23 cellular contexts compared by ENCODE assay signal in the genomic region with DNA sequence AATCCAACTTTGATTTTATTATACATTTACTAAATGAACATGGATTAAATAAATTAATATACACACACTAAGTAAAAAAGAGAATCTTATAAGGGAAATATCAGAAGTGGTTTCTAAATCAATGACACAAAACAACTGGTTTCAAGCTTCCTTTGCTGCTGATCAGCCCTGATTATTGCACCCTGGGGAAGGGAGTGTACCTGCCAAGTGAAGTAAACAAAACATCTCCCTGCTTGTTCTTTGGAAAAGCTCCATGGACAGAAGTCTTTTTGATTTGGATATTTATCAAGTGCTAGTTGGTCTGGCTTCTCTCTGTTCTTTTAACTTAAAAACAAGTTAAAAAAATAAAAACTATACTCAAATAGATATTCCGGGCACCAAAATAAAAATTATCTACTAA.
DNase-seq lines count a peak whose midpoint lies in the region; ATAC-seq, FAIRE-seq and TF ChIP-seq lines count a peak whose summit lies in the region.
"Had no signal": no experiment of that assay in that cellular context is flagged by ENCODE, and none has a peak within 500 bp of the region (broad histone marks: within the 10 kb centered on the region; RNA-seq: fewer than 3 reads in every experiment).

No MANE protein-coding gene starts in this region.

- H3K27ac ChIP-seq in right atrium auricular region (peak overlapping the region in 1 of 2 donors; percentile 64), right lobe of liver (peak overlapping the region in 2 of 3 donors; percentile 72), small intestine (ENCODE audit: low read depth in 1 of 2, low read length in 1 of 2) (no peak overlapping the region), endodermal cell (ENCODE audit: low read depth, low read length) (no peak overlapping the region)
- H3K27ac ChIP-seq: BLaER1 treated with 17β-estradiol and CSF1 and Interleukin-3, amounts not matched to agents 10 nM and 100 nM; GM23248 had no signal

- no peak for TF ChIP-seq CTCF in right atrium auricular region (IDR thresholded peaks at IDR 0.05)
- no peak for TF ChIP-seq CTCF in right lobe of liver (IDR thresholded peaks at IDR 0.05)
- TF ChIP-seq CTCF in lower leg skin (IDR thresholded peaks at IDR 0.05) = no peak
- no peak for TF ChIP-seq CTCF in endodermal cell (conservative IDR thresholded peaks at IDR 0.05)

- H3K4me3 Mint-ChIP-seq in endodermal cell = no peak overlapping the region
- H3K4me3 Mint-ChIP-seq: CD8-positive, alpha-beta memory T cell had no signal

- H3K4me1 ChIP-seq in right atrium auricular region (peaks cover 0 to 18% of the 10 kb centered on the region in 2 donors), right lobe of liver (peaks cover 0 to 66% (median 17%) of the 10 kb centered on the region in 4 donors), small intestine (ENCODE audit: control insufficient read depth in 2 of 2, insufficient read depth in 1 of 2, low read depth in 1 of 2, low read length in 1 of 2) (peaks cover 0 to 2% of the 10 kb centered on the region in 2 donors), endodermal cell (ENCODE audit: control insufficient read depth, insufficient read depth, low read length) (no peaks in the 10 kb centered on the region)
- H3K4me1 ChIP-seq: BLaER1 treated with 17β-estradiol and CSF1 and Interleukin-3, amounts not matched to agents 10 nM and 100 nM; HAP-1 had no signal

- no peaks in the 10 kb centered on the region for H3K36me3 ChIP-seq in right atrium auricular region
- no peaks in the 10 kb centered on the region for H3K36me3 ChIP-seq in right lobe of liver
- no peaks in the 10 kb centered on the region for H3K36me3 ChIP-seq in small intestine (ENCODE audit: control insufficient read depth in 2 of 2, insufficient read depth in 2 of 2, low read length in 2 of 2)
- no peaks in the 10 kb centered on the region for H3K36me3 ChIP-seq in endodermal cell (ENCODE audit: control insufficient read depth, insufficient read depth, low read length)
- H3K36me3 ChIP-seq: BLaER1 treated with 17β-estradiol and CSF1 and Interleukin-3, amounts not matched to agents 10 nM and 100 nM; HAP-1 had no signal

- peak; percentile 19 for DNase-seq in DMS153 (lab: John Stamatoyannopoulos, UW)
- DNase-seq in DMS153 treated with DMSO at 0.1 percent for 48 hours (lab: John Stamatoyannopoulos, UW; ENCODE audit: unreplicated experiment) = no peak
- DNase-seq in Right ventricle myocardium superior = no peak
- DNase-seq in right atrium auricular region (ENCODE audit: low spot score) = no peak
- peak in 1 of 3 donors; percentile 69 for DNase-seq in right lobe of liver
- DNase-seq in small intestine = no peak
- DNase-seq in lower leg skin (ENCODE audit: low spot score in 2 of 2) = no peak
- DNase-seq in endodermal cell = no peak
- DNase-seq: 8988T; Calu3; CD8-positive, alpha-beta memory T cell; DMS79; GM23248; MM.1S; NCI-H1048; NCI-H1436 treated with DMSO at 0.1 percent for 48 hours; NCI-H2029 treated with DMSO at 0.1 percent for 48 hours; NCI-H524; NCI-H82; OCI-M1 had no signal

- WGBS in right lobe of liver (ENCODE audit: insufficient coverage, low coverage, low lambda C conversion rate, missing lambda C conversion rate) = 24% methylated on average over 1 of the region's 1 CpG
- 87 to 96% (median 88%) methylated on average over 1 of the region's 1 CpG for WGBS in small intestine, 3 donors
- 33 to 41% methylated on average over 1 of the region's 1 CpG for WGBS in lower leg skin, 2 donors
- WGBS in endodermal cell (ENCODE audit: insufficient coverage in 1 of 2, insufficient read length in 1 of 2), 2 experiments = 100% methylated on average over 1 of the region's 1 CpG; no CpG with 5 or more reads in 1 of the 2 experiments

- peak; percentile 55 for FAIRE-seq in small intestine (lab: Jason Lieb, UNC)
- FAIRE-seq: K562 had no signal

- intact Hi-C loops in Right ventricle myocardium superior (cut with DNase I) (no loop called here), right lobe of liver (cut with DNase I) (no loop called here), lower leg skin (cut with DNase I; ENCODE audit: low total_unique reads) (no loop called here)

- TF ChIP-seq POLR2A in right lobe of liver (IDR thresholded peaks at IDR 0.05) = no peak
- no peak for TF ChIP-seq POLR2A in lower leg skin (IDR thresholded peaks at IDR 0.05)

- no peak overlapping the region for H3K27ac Mint-ChIP-seq in endodermal cell
- H3K27ac Mint-ChIP-seq: CD8-positive, alpha-beta memory T cell had no signal

- no peak overlapping the region for H3K4me3 ChIP-seq in right atrium auricular region
- no peak overlapping the region for H3K4me3 ChIP-seq in right lobe of liver
- no peak overlapping the region for H3K4me3 ChIP-seq in small intestine (ENCODE audit: low read depth in 1 of 2, low read length in 2 of 2)
- no peak overlapping the region for H3K4me3 ChIP-seq in lower leg skin (ENCODE audit: low read depth, poor library complexity, severe bottlenecking)
- H3K4me3 ChIP-seq in endodermal cell (ENCODE audit: low read length) = no peak overlapping the region
- H3K4me3 ChIP-seq: BLaER1 treated with 17β-estradiol and CSF1 and Interleukin-3, amounts not matched to agents 10 nM and 100 nM; GM23248; HAP-1; K562 had no signal

- peak; percentile 71 for ATAC-seq in Right ventricle myocardium superior (ENCODE audit: poor library complexity)
- ATAC-seq in right lobe of liver = peak; percentile 67 to 85 (median 76)
- ATAC-seq: K562 had no signal

- H3K9ac ChIP-seq in endodermal cell (ENCODE audit: extremely low read depth, low read length, poor library complexity, severe bottlenecking) = no peak overlapping the region
- H3K9ac ChIP-seq: BLaER1 treated with 17β-estradiol and CSF1 and Interleukin-3, amounts not matched to agents 10 nM and 100 nM; GM23248 had no signal

- H3K27me3 ChIP-seq in right atrium auricular region = no peaks in the 10 kb centered on the region
- H3K27me3 ChIP-seq in right lobe of liver = no peaks in the 10 kb centered on the region
- no peaks in the 10 kb centered on the region for H3K27me3 ChIP-seq in small intestine (ENCODE audit: control insufficient read depth in 2 of 2, insufficient read depth in 2 of 2, low read length in 2 of 2)
- H3K27me3 ChIP-seq in endodermal cell (ENCODE audit: control insufficient read depth, insufficient read depth, low read length, poor library complexity, severe bottlenecking) = no peaks in the 10 kb centered on the region
- H3K27me3 ChIP-seq: BLaER1 treated with 17β-estradiol and CSF1 and Interleukin-3, amounts not matched to agents 10 nM and 100 nM had no signal

- H3K9me3 ChIP-seq in right atrium auricular region (peaks cover 0 to 8% of the 10 kb centered on the region in 2 donors), right lobe of liver (no peaks in the 10 kb centered on the region), small intestine (ENCODE audit: control insufficient read depth, low read depth) (no peaks in the 10 kb centered on the region), endodermal cell (ENCODE audit: control insufficient read depth, low read length) (peaks cover 14% of the 10 kb centered on the region)
- H3K9me3 ChIP-seq: HAP-1 had no signal

- peaks cover 2% of the 10 kb centered on the region for H3K4me1 Mint-ChIP-seq in endodermal cell
- H3K4me1 Mint-ChIP-seq: CD8-positive, alpha-beta memory T cell had no signal

- H3K36me3 Mint-ChIP-seq in endodermal cell (ENCODE audit: low read depth) = no peaks in the 10 kb centered on the region
- H3K36me3 Mint-ChIP-seq: CD8-positive, alpha-beta memory T cell had no signal

- H3K9me3 Mint-ChIP-seq in endodermal cell = peaks cover 4% of the 10 kb centered on the region

- peaks cover 10% of the 10 kb centered on the region for H3K27me3 Mint-ChIP-seq in endodermal cell (ENCODE audit: insufficient read depth)

Comparison
In these comparisons a context has a peak if more than half of its experiments do, and no peak if none do; other contexts are left out.
1. H3K27ac ChIP-seq: peak in right lobe of liver (2 of 3); none in small intestine (0 of 2) and endodermal cell (single experiment).